Comparison of ENCODE assay signal across 20 cellular contexts in the genomic region with DNA sequence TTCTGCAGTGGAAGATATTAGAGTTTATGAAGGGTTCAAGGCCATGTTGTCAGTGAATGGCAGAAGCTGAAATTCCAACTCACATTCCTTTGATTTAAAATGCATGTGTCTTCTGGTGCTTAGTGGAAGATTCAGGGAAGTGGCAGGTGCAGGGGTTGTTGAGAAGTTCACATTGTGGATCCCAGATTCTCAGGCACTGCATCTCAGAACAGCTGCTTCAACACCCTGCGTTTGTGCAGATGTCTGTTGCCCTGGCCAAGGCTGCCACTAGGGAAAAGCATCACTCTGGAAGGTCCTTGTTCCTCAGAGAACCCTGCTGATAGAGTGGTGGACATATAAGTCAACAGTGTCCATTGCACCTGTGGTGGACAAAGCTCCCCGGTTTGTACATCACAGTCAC.
"Had no signal": no experiment of that assay in that cellular context is flagged by ENCODE, and none has a peak within 500 bp of the region (broad histone marks: within the 10 kb centered on the region; RNA-seq: fewer than 3 reads in every experiment).

No MANE protein-coding gene starts in this region.

- DNase-seq: IMR-90, Karpas-422, KG1, MM.1S, NCI-H1092 treated with DMSO at 0.1 percent for 48 hours, NCI-H1436, NCI-H187, NCI-H2029, NCI-H2081 treated with DMSO at 0.1 percent for 48 hours, NCI-H2171, NCI-H226, NCI-H446 treated with DMSO at 0.1 percent for 48 hours, NCI-H510A treated with DMSO at 0.1 percent for 48 hours, NCI-H526, NCI-H82, Right ventricle myocardium superior, RPMI8226, SIG-M5 had no signal

- ATAC-seq: HepG2, SK-N-SH treated with all-trans-retinoic acid at 6 μM for 48 hours had no signal
